Comparison of ENCODE assay signal across 8 cellular contexts in the genomic region with DNA sequence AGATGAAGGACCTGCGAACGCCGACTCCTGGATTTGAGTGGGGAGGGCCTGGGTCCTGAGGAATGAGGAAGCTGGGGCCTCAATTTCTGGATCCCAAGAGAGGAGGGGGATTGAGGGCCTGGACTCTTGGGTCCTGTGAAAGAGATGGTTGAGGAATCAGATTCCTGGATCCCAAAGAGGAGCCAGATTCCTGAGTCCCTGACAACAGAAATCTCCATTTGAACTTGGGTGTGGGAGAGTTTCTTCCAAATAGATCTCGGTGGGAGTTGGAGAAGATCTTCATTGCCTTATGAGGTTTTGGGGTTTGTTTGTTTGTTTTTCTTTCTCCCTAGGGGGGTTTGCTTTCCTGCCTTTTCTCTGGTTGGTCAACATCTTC. TPM values are rescaled to one million over a fixed set of nuclear protein-coding genes. Genes with fewer than 3 reads are reported as not detected.
A peak's percentile ranks its signal among the peaks of the same experiment; 100 is the strongest.
DNase-seq lines count a peak whose midpoint lies in the region; ATAC-seq and TF ChIP-seq lines count a peak whose summit lies in the region.

No MANE protein-coding gene starts in this region.

- intact Hi-C loops in activated B cell treated with CpG ODN at 0.5 μM for 24 hours (cut with micrococcal nuclease): loop anchor here (10.0 kb wide), 2 partner anchors 369 to 1569 kb away; a partner anchor contains a TSS

- DNase-seq in GM23338 (ENCODE audit: low spot score): no peak
- no peak for DNase-seq in activated B cell treated with CpG ODN at 0.5 μM for 24 hours
- no peak for DNase-seq in glutamatergic neuron
- no peak for DNase-seq in HuH-7.5 (ENCODE audit: low spot score)
- no peak for DNase-seq in NCI-H748 (lab: John Stamatoyannopoulos, UW; ENCODE audit: unreplicated experiment)
- DNase-seq in NOMO-1 treated with dmso at 0.1 percent for 144 hours (lab: John Stamatoyannopoulos, UW; ENCODE audit: unreplicated experiment): no peak

- H3K4me1 Mint-ChIP-seq in GM23338: peaks cover 25% of the 10 kb centered on the region
- H3K4me1 Mint-ChIP-seq in activated B cell treated with CpG ODN at 0.5 μM for 24 hours: peaks cover 63% of the 10 kb centered on the region
- H3K4me1 Mint-ChIP-seq in glutamatergic neuron (ENCODE audit: low read depth, unreplicated experiment): peaks cover 10% of the 10 kb centered on the region

- peak overlapping the region; percentile 79 for H3K4me2 ChIP-seq in GM23338

- CTCF ChIA-PET in activated B cell treated with CpG ODN at 0.5 μM for 24 hours (lab: Charles Lee): interaction anchor here (1.6 kb wide), 1 partner anchor 51 kb away, joined by 4 read pairs; no protein-coding TSS in a partner anchor

- H3K9me3 Mint-ChIP-seq in GM23338: no peaks in the 10 kb centered on the region; the same call in 1 of the 3 replicates
- H3K9me3 Mint-ChIP-seq in activated B cell treated with CpG ODN at 0.5 μM for 24 hours: no peaks in the 10 kb centered on the region
- H3K9me3 Mint-ChIP-seq in glutamatergic neuron (ENCODE audit: unreplicated experiment): peaks cover 10% of the 10 kb centered on the region

- peak overlapping the region; percentile 76 for H3K4me3 ChIP-seq in GM23338
- peak overlapping the region; percentile 91 to 98 (median 94) for H3K4me3 ChIP-seq in skeletal muscle tissue (ENCODE audit: low read length in 3 of 3)

- ATAC-seq in GM23338 (no peak), activated B cell treated with CpG ODN at 0.5 μM for 24 hours (ENCODE audit: low read depth) (no peak), HG03097 (IDR thresholded peaks at IDR 0.05; ENCODE audit: low FRiP score, unreplicated experiment) (no peak)

- H3K27me3 ChIP-seq in GM23338 (ENCODE audit: insufficient read depth) (no peaks in the 10 kb centered on the region), skeletal muscle tissue (ENCODE audit: control insufficient read depth in 3 of 3, insufficient read depth in 3 of 3, low read length in 3 of 3) (no peaks in the 10 kb centered on the region)

- peaks cover 20% of the 10 kb centered on the region for H3K4me1 ChIP-seq in GM23338 (ENCODE audit: insufficient read depth)
- peaks cover 32 to 56% (median 43%) of the 10 kb centered on the region in 3 donors for H3K4me1 ChIP-seq in skeletal muscle tissue (ENCODE audit: control insufficient read depth in 3 of 3, insufficient read depth in 3 of 3, low read length in 3 of 3)

- H3K36me3 ChIP-seq in GM23338 (ENCODE audit: insufficient read depth) (no peaks in the 10 kb centered on the region), skeletal muscle tissue (ENCODE audit: control insufficient read depth in 3 of 3, insufficient read depth in 3 of 3, low read length in 3 of 3) (peaks cover 10 to 16% (median 15%) of the 10 kb centered on the region in 3 donors)

- no peak overlapping the region for H2AFZ ChIP-seq in GM23338

- H3K27ac ChIP-seq in GM23338 (ENCODE audit: low read depth) (no peak overlapping the region; the same call in 1 of the 2 replicates), skeletal muscle tissue (ENCODE audit: low read depth, low read length) (peak overlapping the region; percentile 100)

- H3K36me3 Mint-ChIP-seq in GM23338 (ENCODE audit: low read depth) (peaks cover 7% of the 10 kb centered on the region), activated B cell treated with CpG ODN at 0.5 μM for 24 hours (ENCODE audit: low read depth) (peaks cover 27% of the 10 kb centered on the region), glutamatergic neuron (ENCODE audit: unreplicated experiment) (no peaks in the 10 kb centered on the region)

- H4K20me1 ChIP-seq in GM23338 (replicated peaks; ENCODE audit: insufficient read depth): no peaks in the 10 kb centered on the region

- H3K9me3 ChIP-seq in skeletal muscle tissue (ENCODE audit: control insufficient read depth in 3 of 3, low read length in 3 of 3): no peaks in the 10 kb centered on the region

- H3K4me3 Mint-ChIP-seq in GM23338 (peak overlapping the region; percentile 97), activated B cell treated with CpG ODN at 0.5 μM for 24 hours (peak overlapping the region; percentile 92), glutamatergic neuron (ENCODE audit: unreplicated experiment) (peak overlapping the region; percentile 98)

- H3K27me3 Mint-ChIP-seq in GM23338 (ENCODE audit: insufficient read depth, low read depth, poor library complexity): peaks cover 5% of the 10 kb centered on the region
- no peaks in the 10 kb centered on the region for H3K27me3 Mint-ChIP-seq in activated B cell treated with CpG ODN at 0.5 μM for 24 hours
- H3K27me3 Mint-ChIP-seq in glutamatergic neuron (ENCODE audit: unreplicated experiment): peaks cover 5% of the 10 kb centered on the region

- peaks cover 14% of the 10 kb centered on the region for H3K79me2 ChIP-seq in GM23338 (replicated peaks; ENCODE audit: insufficient read depth)

- TF ChIP-seq CTCF in GM23338 (conservative IDR thresholded peaks at IDR 0.05; ENCODE audit: low read depth in 2 of 2) (no peak), activated B cell treated with CpG ODN at 0.5 μM for 24 hours (IDR thresholded peaks at IDR 0.05) (no peak), glutamatergic neuron (IDR thresholded peaks at IDR 0.05; ENCODE audit: partially characterized antibody, unreplicated experiment) (no peak)

- H3K9ac ChIP-seq in skeletal muscle tissue (ENCODE audit: low read depth in 1 of 3, low read length in 3 of 3): peak overlapping the region; percentile 88 to 91 (median 89)

- H3K27ac Mint-ChIP-seq in GM23338 (peak overlapping the region; percentile 100), activated B cell treated with CpG ODN at 0.5 μM for 24 hours (peak overlapping the region; percentile 99), glutamatergic neuron (ENCODE audit: unreplicated experiment) (peak overlapping the region; percentile 96)

- no peaks in the 10 kb centered on the region for H3K9me2 ChIP-seq in GM23338 (ENCODE audit: insufficient read depth)

- H3F3A ChIP-seq in GM23338 (replicated peaks; ENCODE audit: low read depth): peaks cover 10% of the 10 kb centered on the region

- POLR2A ChIA-PET in activated B cell treated with CpG ODN at 0.5 μM for 24 hours (lab: Charles Lee): interaction anchor here (0.6 to 5.2 kb wide), 12 partner anchors 11 to 534 kb away, joined by 3 to 69 read pairs (median 5); a partner anchor contains a TSS

TF ChIP-seq in GM23338, 12 proteins besides CTCF, POLR2A, EP300 and RAD21 (continues in another document):
- TF ChIP-seq EZH2 (IDR thresholded peaks at IDR 0.05; ENCODE audit: low read depth, unreplicated experiment) (no peak), JUNB (IDR thresholded peaks at IDR 0.05; ENCODE audit: unreplicated experiment) (no peak)
- TF ChIP-seq, protein P1, sequence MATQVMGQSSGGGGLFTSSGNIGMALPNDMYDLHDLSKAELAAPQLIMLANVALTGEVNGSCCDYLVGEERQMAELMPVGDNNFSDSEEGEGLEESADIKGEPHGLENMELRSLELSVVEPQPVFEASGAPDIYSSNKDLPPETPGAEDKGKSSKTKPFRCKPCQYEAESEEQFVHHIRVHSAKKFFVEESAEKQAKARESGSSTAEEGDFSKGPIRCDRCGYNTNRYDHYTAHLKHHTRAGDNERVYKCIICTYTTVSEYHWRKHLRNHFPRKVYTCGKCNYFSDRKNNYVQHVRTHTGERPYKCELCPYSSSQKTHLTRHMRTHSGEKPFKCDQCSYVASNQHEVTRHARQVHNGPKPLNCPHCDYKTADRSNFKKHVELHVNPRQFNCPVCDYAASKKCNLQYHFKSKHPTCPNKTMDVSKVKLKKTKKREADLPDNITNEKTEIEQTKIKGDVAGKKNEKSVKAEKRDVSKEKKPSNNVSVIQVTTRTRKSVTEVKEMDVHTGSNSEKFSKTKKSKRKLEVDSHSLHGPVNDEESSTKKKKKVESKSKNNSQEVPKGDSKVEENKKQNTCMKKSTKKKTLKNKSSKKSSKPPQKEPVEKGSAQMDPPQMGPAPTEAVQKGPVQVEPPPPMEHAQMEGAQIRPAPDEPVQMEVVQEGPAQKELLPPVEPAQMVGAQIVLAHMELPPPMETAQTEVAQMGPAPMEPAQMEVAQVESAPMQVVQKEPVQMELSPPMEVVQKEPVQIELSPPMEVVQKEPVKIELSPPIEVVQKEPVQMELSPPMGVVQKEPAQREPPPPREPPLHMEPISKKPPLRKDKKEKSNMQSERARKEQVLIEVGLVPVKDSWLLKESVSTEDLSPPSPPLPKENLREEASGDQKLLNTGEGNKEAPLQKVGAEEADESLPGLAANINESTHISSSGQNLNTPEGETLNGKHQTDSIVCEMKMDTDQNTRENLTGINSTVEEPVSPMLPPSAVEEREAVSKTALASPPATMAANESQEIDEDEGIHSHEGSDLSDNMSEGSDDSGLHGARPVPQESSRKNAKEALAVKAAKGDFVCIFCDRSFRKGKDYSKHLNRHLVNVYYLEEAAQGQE (IDR thresholded peaks at IDR 0.05; ENCODE audit: unreplicated experiment): no peak

RNA-seq across cellular contexts. Expression of a gene that starts 0.6 kb away (rescaled TPM):
- 18.5 and 20.6 TPM in 2 replicates for total RNA-seq in GM23338 (2014; rRNA removed; shearing (Covaris generic))
- polyA plus RNA-seq in GM23338 (2016; fragmentation: Nextera tagmentation; extraction: Ambion mirVana): 175 and 197 TPM in 2 replicates
- total RNA-seq in activated B cell treated with CpG ODN at 0.5 μM for 24 hours (45.0 and 45.6 TPM in 2 replicates), glutamatergic neuron (ENCODE audit: unreplicated experiment) (109 TPM), skeletal muscle tissue (7.8 TPM)

RNA-seq across cellular contexts. Expression of a gene that starts 0.9 kb away (rescaled TPM):
- 13.1 and 14.3 TPM in 2 replicates for total RNA-seq in GM23338 (2014; rRNA removed; shearing (Covaris generic))
- polyA plus RNA-seq in GM23338 (2016; fragmentation: Nextera tagmentation; extraction: Ambion mirVana): 20.0 and 23.7 TPM in 2 replicates
- total RNA-seq in activated B cell treated with CpG ODN at 0.5 μM for 24 hours (41.0 and 46.1 TPM in 2 replicates), glutamatergic neuron (ENCODE audit: unreplicated experiment) (24.3 TPM), skeletal muscle tissue (3.7 TPM)

RNA-seq across cellular contexts. Expression of a gene that starts 2.3 kb away (rescaled TPM):
- total RNA-seq in GM23338 (2014; rRNA removed; shearing (Covaris generic)): 6.8 and 7.1 TPM in 2 replicates
- 4.3 and 8.3 TPM in 2 replicates for polyA plus RNA-seq in GM23338 (2016; fragmentation: Nextera tagmentation; extraction: Ambion mirVana)
- total RNA-seq in activated B cell treated with CpG ODN at 0.5 μM for 24 hours: 12.2 and 14.3 TPM in 2 replicates
- total RNA-seq in glutamatergic neuron (ENCODE audit: unreplicated experiment): 29.8 TPM
- total RNA-seq in skeletal muscle tissue: 3.1 TPM

RNA-seq across cellular contexts. Expression of a gene that starts 3.8 kb away (rescaled TPM):
- 7.8 and 14.4 TPM in 2 replicates for total RNA-seq in GM23338 (2014; rRNA removed; shearing (Covaris generic))
- polyA plus RNA-seq in GM23338 (2016; fragmentation: Nextera tagmentation; extraction: Ambion mirVana): 17.8 and 18.1 TPM in 2 replicates
- total RNA-seq in activated B cell treated with CpG ODN at 0.5 μM for 24 hours: 130 and 133 TPM in 2 replicates
- total RNA-seq in glutamatergic neuron (ENCODE audit: unreplicated experiment): 4.7 TPM
- 3.1 TPM for total RNA-seq in skeletal muscle tissue

RNA-seq across cellular contexts. Expression of a gene that starts 10.8 kb away (rescaled TPM):
- 0.27 and 0.87 TPM in 2 replicates for total RNA-seq in GM23338 (2014; rRNA removed; shearing (Covaris generic))
- polyA plus RNA-seq in GM23338 (2016; fragmentation: Nextera tagmentation; extraction: Ambion mirVana): 3.2 and 3.9 TPM in 2 replicates
- total RNA-seq in activated B cell treated with CpG ODN at 0.5 μM for 24 hours: not detected in 2 replicates
- total RNA-seq in glutamatergic neuron (ENCODE audit: unreplicated experiment): 0.49 TPM
- 52.7 TPM for total RNA-seq in skeletal muscle tissue
